In the genomic region with DNA sequence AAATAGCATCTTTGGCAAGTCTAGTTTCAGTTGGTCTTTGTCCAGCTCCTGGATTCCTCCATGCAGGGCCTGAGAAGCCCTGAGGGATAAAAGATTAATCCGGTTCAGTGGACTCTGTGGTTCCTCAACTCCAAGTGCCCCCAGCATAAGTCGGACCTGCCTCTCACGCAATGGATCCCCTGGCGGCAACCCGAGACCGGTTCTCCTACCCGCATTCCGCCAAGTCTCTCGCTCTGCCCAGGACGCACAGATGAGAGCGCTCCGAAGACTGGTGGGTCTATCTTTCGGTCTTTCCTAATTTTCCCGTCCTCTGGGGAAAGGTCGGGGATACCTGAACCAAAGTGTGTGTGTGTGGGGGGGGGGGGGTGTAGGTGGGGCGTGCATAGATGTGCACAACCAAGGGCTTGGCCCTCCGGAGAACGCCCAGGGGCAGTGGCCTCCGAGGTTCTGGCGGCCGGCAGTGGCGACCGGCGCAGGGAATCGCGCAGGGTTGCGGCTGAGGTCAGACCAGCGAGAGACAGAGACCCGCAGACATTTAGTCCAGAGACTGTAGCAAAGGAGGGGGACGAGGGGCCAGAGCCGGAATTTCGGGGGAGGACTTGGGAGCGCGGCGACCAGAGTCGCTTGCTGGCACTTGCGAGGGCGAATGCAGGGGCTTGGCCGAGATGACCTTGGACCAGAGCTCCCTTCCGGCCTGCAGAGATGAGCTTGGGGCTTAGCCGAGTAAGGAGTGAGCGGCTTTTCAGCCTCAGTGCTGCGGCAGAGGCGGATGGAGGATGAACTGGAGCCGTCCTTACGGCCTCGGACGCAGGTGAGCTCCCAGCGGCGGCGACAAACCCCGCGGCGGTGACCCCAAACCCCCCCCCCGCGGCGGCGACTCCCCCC, we compare ENCODE assay signal across 8 cellular contexts.
DNase-seq lines count a peak whose midpoint lies in the region; ATAC-seq and TF ChIP-seq lines count a peak whose summit lies in the region.

No MANE protein-coding gene starts in this region.

- peaks cover 16% of the 10 kb centered on the region for H3K4me1 Mint-ChIP-seq in T-helper 1 cell treated with Interleukin-12 subunit alpha and Interleukin-12 subunit beta and Interleukin-4 antibody, amounts not matched to agents 30 μg/mL and 1 μg/mL, for 36 hours (ENCODE audit: low read depth)
- peaks cover 15% of the 10 kb centered on the region for H3K4me1 Mint-ChIP-seq in nephron

- ATAC-seq in GM21576 (IDR thresholded peaks at IDR 0.05; ENCODE audit: unreplicated experiment): peak; percentile 28

- H3K9me3 Mint-ChIP-seq in T-helper 1 cell treated with Interleukin-12 subunit alpha and Interleukin-12 subunit beta and Interleukin-4 antibody, amounts not matched to agents 30 μg/mL and 1 μg/mL, for 36 hours: no peaks in the 10 kb centered on the region
- H3K9me3 Mint-ChIP-seq in nephron: no peaks in the 10 kb centered on the region

- peak overlapping the region; percentile 92 for H3K4me3 Mint-ChIP-seq in T-helper 1 cell treated with Interleukin-12 subunit alpha and Interleukin-12 subunit beta and Interleukin-4 antibody, amounts not matched to agents 30 μg/mL and 1 μg/mL, for 36 hours
- peak overlapping the region; percentile 85 to 96 (median 87) for H3K4me3 Mint-ChIP-seq in nephron

- peak in 1 of 3 experiments; percentile 15 for TF ChIP-seq CTCF in nephron (IDR thresholded peaks at IDR 0.05; ENCODE audit: unreplicated experiment in 3 of 3)

- no peaks in the 10 kb centered on the region for H3K36me3 Mint-ChIP-seq in T-helper 1 cell treated with Interleukin-12 subunit alpha and Interleukin-12 subunit beta and Interleukin-4 antibody, amounts not matched to agents 30 μg/mL and 1 μg/mL, for 36 hours (ENCODE audit: low read depth)
- peaks cover 2% of the 10 kb centered on the region for H3K36me3 Mint-ChIP-seq in nephron (ENCODE audit: low read depth)

- in situ Hi-C loops in KBM-7 (cut with MboI; ENCODE audit: low pct_unique_long_range_greater_than_20kb, low sequenced_read_pairs): no loop called here

- DNase-seq in T-helper 1 cell (no peak), KBM-7 (peak; percentile 66), fibroblast of peridontal ligament (ENCODE audit: extremely low read depth) (peak; percentile 48), D341Med (ENCODE audit: low spot score) (no peak)
- DNase-seq in activated CD4-positive, alpha-beta T cell treated with anti-CD3 and anti-CD28 coated beads, Interleukin-2, amount 50 U/mL, for 48 hours: peak; percentile 40 to 51

- H3K27me3 Mint-ChIP-seq in T-helper 1 cell treated with Interleukin-12 subunit alpha and Interleukin-12 subunit beta and Interleukin-4 antibody, amounts not matched to agents 30 μg/mL and 1 μg/mL, for 36 hours (ENCODE audit: low read depth): peaks cover 8% of the 10 kb centered on the region
- no peaks in the 10 kb centered on the region for H3K27me3 Mint-ChIP-seq in nephron (ENCODE audit: low read depth)

- peak overlapping the region; percentile 59 for H3K27ac Mint-ChIP-seq in T-helper 1 cell treated with Interleukin-12 subunit alpha and Interleukin-12 subunit beta and Interleukin-4 antibody, amounts not matched to agents 30 μg/mL and 1 μg/mL, for 36 hours
- H3K27ac Mint-ChIP-seq in nephron: peak overlapping the region; percentile 63 to 99 (median 93)

Comparison
In these comparisons a context has a peak if more than half of its experiments do, and no peak if none do; other contexts are left out.
1. DNase-seq: peak in KBM-7 (single experiment), activated CD4-positive, alpha-beta T cell treated with anti-CD3 and anti-CD28 coated beads, Interleukin-2, amount 50 U/mL, for 48 hours (2 of 2) and fibroblast of peridontal ligament (single experiment); none in T-helper 1 cell (0 of 5) and D341Med (single experiment).